ENCODE assay signal across 1 cellular context in genomic region chr2:189762551-189763298, GRCh38.
TF ChIP-seq lines count a peak whose summit lies in the region.

A gene with protein sequence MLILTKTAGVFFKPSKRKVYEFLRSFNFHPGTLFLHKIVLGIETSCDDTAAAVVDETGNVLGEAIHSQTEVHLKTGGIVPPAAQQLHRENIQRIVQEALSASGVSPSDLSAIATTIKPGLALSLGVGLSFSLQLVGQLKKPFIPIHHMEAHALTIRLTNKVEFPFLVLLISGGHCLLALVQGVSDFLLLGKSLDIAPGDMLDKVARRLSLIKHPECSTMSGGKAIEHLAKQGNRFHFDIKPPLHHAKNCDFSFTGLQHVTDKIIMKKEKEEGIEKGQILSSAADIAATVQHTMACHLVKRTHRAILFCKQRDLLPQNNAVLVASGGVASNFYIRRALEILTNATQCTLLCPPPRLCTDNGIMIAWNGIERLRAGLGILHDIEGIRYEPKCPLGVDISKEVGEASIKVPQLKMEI (minus strand): TSS chr2:189762792. CDS start chr2:189761640, 1,152 bp downstream.

TF ChIP-seq in HepG2, 621 proteins besides CTCF, POLR2A, EP300 and RAD21 (continued from another document and continues in another):
- TF ChIP-seq, protein P1, sequence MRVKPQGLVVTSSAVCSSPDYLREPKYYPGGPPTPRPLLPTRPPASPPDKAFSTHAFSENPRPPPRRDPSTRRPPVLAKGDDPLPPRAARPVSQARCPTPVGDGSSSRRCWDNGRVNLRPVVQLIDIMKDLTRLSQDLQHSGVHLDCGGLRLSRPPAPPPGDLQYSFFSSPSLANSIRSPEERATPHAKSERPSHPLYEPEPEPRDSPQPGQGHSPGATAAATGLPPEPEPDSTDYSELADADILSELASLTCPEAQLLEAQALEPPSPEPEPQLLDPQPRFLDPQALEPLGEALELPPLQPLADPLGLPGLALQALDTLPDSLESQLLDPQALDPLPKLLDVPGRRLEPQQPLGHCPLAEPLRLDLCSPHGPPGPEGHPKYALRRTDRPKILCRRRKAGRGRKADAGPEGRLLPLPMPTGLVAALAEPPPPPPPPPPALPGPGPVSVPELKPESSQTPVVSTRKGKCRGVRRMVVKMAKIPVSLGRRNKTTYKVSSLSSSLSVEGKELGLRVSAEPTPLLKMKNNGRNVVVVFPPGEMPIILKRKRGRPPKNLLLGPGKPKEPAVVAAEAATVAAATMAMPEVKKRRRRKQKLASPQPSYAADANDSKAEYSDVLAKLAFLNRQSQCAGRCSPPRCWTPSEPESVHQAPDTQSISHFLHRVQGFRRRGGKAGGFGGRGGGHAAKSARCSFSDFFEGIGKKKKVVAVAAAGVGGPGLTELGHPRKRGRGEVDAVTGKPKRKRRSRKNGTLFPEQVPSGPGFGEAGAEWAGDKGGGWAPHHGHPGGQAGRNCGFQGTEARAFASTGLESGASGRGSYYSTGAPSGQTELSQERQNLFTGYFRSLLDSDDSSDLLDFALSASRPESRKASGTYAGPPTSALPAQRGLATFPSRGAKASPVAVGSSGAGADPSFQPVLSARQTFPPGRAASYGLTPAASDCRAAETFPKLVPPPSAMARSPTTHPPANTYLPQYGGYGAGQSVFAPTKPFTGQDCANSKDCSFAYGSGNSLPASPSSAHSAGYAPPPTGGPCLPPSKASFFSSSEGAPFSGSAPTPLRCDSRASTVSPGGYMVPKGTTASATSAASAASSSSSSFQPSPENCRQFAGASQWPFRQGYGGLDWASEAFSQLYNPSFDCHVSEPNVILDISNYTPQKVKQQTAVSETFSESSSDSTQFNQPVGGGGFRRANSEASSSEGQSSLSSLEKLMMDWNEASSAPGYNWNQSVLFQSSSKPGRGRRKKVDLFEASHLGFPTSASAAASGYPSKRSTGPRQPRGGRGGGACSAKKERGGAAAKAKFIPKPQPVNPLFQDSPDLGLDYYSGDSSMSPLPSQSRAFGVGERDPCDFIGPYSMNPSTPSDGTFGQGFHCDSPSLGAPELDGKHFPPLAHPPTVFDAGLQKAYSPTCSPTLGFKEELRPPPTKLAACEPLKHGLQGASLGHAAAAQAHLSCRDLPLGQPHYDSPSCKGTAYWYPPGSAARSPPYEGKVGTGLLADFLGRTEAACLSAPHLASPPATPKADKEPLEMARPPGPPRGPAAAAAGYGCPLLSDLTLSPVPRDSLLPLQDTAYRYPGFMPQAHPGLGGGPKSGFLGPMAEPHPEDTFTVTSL (CRISPR knock-in tag; IDR thresholded peaks at IDR 0.05; ENCODE audit: borderline replicate concordance): no peak; the same call in 1 of the 2 replicates
- no peak for TF ChIP-seq SRSF9 (IDR thresholded peaks at IDR 0.05; ENCODE audit: borderline replicate concordance, insufficient read depth, low read depth, low read length, poor library complexity, severe bottlenecking)
- TF ChIP-seq FOXJ3 (CRISPR knock-in tag; IDR thresholded peaks at IDR 0.05; ENCODE audit: borderline replicate concordance): no peak; the same call in 1 of the 2 replicates
- TF ChIP-seq NR3C1 (CRISPR knock-in tag; IDR thresholded peaks at IDR 0.05): no peak
- TF ChIP-seq ZNF564 (CRISPR knock-in tag; IDR thresholded peaks at IDR 0.05): no peak
- TF ChIP-seq, protein P2, sequence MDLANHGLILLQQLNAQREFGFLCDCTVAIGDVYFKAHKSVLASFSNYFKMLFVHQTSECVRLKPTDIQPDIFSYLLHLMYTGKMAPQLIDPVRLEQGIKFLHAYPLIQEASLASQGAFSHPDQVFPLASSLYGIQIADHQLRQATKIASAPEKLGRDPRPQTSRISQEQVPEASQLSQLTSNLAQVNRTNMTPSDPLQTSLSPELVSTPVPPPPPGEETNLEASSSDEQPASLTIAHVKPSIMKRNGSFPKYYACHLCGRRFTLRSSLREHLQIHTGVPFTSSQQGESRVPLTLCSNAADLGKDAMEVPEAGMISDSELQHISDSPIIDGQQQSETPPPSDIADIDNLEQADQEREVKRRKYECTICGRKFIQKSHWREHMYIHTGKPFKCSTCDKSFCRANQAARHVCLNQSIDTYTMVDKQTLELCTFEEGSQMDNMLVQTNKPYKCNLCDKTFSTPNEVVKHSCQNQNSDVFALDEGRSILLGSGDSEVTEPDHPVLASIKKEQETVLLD (CRISPR knock-in tag; IDR thresholded peaks at IDR 0.05; ENCODE audit: low read depth): 0 out of 2 replicates have a peak, but pooled peaks have one; percentile 14
- TF ChIP-seq MAFK (conservative IDR thresholded peaks at IDR 0.05 in 1 of 2, IDR thresholded peaks at IDR 0.05 in 1 of 2; ENCODE audit: low read length in 2 of 2): no peak
- TF ChIP-seq RERE (CRISPR knock-in tag; IDR thresholded peaks at IDR 0.05; ENCODE audit: low read depth): 0 out of 2 replicates have a peak, but pooled peaks have one; percentile 34
- TF ChIP-seq ZSCAN5A (CRISPR knock-in tag; IDR thresholded peaks at IDR 0.05; ENCODE audit: borderline replicate concordance): no peak; the same call in 1 of the 2 replicates
- TF ChIP-seq ZNF367 (CRISPR knock-in tag; IDR thresholded peaks at IDR 0.05; ENCODE audit: borderline replicate concordance): no peak
- TF ChIP-seq ZNF768 (CRISPR knock-in tag; IDR thresholded peaks at IDR 0.05): peak; percentile 69
- TF ChIP-seq STAT5B (CRISPR knock-in tag; IDR thresholded peaks at IDR 0.05): no peak
- TF ChIP-seq ZNF800 (CRISPR knock-in tag; IDR thresholded peaks at IDR 0.05): peak; percentile 82
- TF ChIP-seq, protein P3, sequence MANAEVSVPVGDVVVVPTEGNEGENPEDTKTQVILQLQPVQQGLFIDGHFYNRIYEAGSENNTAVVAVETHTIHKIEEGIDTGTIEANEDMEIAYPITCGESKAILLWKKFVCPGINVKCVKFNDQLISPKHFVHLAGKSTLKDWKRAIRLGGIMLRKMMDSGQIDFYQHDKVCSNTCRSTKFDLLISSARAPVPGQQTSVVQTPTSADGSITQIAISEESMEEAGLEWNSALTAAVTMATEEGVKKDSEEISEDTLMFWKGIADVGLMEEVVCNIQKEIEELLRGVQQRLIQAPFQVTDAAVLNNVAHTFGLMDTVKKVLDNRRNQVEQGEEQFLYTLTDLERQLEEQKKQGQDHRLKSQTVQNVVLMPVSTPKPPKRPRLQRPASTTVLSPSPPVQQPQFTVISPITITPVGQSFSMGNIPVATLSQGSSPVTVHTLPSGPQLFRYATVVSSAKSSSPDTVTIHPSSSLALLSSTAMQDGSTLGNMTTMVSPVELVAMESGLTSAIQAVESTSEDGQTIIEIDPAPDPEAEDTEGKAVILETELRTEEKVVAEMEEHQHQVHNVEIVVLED (CRISPR knock-in tag; IDR thresholded peaks at IDR 0.05; ENCODE audit: borderline replicate concordance): peak; percentile 70
- no peak for TF ChIP-seq ZNF382 (CRISPR knock-in tag; IDR thresholded peaks at IDR 0.05; ENCODE audit: borderline replicate concordance)
- TF ChIP-seq ZNF33B (CRISPR knock-in tag; IDR thresholded peaks at IDR 0.05): peak; percentile 87
- no peak for TF ChIP-seq RBAK (CRISPR knock-in tag; IDR thresholded peaks at IDR 0.05)
- peak; percentile 13; the same call in 1 of the 2 replicates for TF ChIP-seq CHD4 (IDR thresholded peaks at IDR 0.05; ENCODE audit: borderline replicate concordance, low read length)
- peak; percentile 95 for TF ChIP-seq ATF1 (CRISPR knock-in tag; IDR thresholded peaks at IDR 0.05)
- TF ChIP-seq, protein P4, sequence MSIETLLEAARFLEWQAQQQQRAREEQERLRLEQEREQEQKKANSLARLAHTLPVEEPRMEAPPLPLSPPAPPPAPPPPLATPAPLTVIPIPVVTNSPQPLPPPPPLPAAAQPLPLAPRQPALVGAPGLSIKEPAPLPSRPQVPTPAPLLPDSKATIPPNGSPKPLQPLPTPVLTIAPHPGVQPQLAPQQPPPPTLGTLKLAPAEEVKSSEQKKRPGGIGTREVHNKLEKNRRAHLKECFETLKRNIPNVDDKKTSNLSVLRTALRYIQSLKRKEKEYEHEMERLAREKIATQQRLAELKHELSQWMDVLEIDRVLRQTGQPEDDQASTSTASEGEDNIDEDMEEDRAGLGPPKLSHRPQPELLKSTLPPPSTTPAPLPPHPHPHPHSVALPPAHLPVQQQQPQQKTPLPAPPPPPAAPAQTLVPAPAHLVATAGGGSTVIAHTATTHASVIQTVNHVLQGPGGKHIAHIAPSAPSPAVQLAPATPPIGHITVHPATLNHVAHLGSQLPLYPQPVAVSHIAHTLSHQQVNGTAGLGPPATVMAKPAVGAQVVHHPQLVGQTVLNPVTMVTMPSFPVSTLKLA (IDR thresholded peaks at IDR 0.05): 0 out of 2 replicates have a peak, but pooled peaks have one; percentile 22
- peak; percentile 93 for TF ChIP-seq POGZ (CRISPR knock-in tag; IDR thresholded peaks at IDR 0.05)
- peak; percentile 97 for TF ChIP-seq KDM5A (IDR thresholded peaks at IDR 0.05; ENCODE audit: borderline replicate concordance, low read length)
- no peak for TF ChIP-seq MIXL1 (CRISPR knock-in tag; IDR thresholded peaks at IDR 0.05)
- no peak for TF ChIP-seq ZNF652 (CRISPR knock-in tag; IDR thresholded peaks at IDR 0.05; ENCODE audit: borderline replicate concordance, low read depth)
- no peak for TF ChIP-seq ZNF180 (CRISPR knock-in tag; IDR thresholded peaks at IDR 0.05; ENCODE audit: borderline replicate concordance, low read depth)
- peak; percentile 94 for TF ChIP-seq ZBTB38 (CRISPR knock-in tag; IDR thresholded peaks at IDR 0.05)
- TF ChIP-seq ZHX1 (CRISPR knock-in tag; IDR thresholded peaks at IDR 0.05; ENCODE audit: low read depth): no peak
- no peak for TF ChIP-seq SNRNP70 (IDR thresholded peaks at IDR 0.05; ENCODE audit: low read depth, low read length)
- no peak for TF ChIP-seq TCF7 (IDR thresholded peaks at IDR 0.05; ENCODE audit: low read depth)
- TF ChIP-seq SAFB2 (CRISPR knock-in tag; IDR thresholded peaks at IDR 0.05; ENCODE audit: borderline replicate concordance, low read depth): peak; percentile 80; the same call in 1 of the 2 replicates
